Comparison of ENCODE assay signal across 2 cellular contexts in the genomic region with DNA sequence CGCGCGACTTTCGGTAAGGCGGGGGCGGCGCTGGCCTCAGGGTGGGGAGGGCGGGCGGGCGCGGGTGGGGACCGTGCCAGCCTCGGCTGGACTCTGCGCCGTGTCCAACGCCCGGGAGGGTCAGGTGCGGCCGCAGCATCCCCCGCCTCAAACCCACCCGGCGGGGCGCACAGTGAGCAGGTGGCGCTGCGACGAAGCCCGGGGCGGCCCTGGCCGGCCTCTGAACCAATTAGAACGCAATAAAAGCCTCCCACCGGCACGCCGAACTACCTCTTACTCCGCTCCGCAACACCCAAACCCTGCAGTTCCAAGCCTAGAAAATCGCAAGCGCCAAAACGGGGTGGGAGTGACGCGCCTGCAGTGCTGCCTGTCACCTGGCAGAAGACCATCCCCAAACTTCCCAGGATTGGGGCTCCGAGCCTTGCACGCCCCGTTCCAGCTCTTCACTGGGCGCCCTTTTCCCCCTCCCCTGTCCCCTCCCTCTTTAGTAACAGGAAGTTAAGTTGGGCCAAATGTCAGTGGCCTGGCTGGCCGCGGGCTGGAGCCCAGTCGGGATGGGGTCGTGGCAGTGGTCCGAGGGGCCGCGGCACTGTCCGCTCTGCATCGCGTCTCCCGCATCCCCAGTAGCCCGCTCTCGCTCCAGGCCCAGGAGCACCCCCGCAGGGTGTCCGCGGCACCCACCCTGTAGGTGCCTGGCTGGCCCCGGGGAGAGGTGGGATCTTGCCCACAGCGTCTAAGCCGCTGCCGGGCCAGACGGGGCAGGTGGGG.
TF ChIP-seq lines count a peak whose summit lies in the region.

No MANE protein-coding gene starts in this region.

TF ChIP-seq in SK-N-SH, 30 proteins besides CTCF, POLR2A, EP300 and RAD21 (continued from another document):
- TF ChIP-seq POLR2AphosphoS5 (IDR thresholded peaks at IDR 0.05; ENCODE audit: low read depth, low read length) (peak; percentile 10; the same call in 1 of the 2 replicates), TEAD4 (IDR thresholded peaks at IDR 0.05; ENCODE audit: borderline replicate concordance, insufficient read depth) (no peak), FOSL2 (IDR thresholded peaks at IDR 0.05; ENCODE audit: borderline replicate concordance, low read depth) (no peak), SIN3A (IDR thresholded peaks at IDR 0.05; ENCODE audit: borderline replicate concordance, low read depth, low read length) (0 out of 2 replicates have a peak, but pooled peaks have one; percentile 17), CHD2 (IDR thresholded peaks at IDR 0.05; ENCODE audit: low read length, partially characterized antibody) (no peak), GABPA (IDR thresholded peaks at IDR 0.05; ENCODE audit: low read depth) (no peak)

TF ChIP-seq in HepG2, 621 proteins besides CTCF, POLR2A, EP300 and RAD21 (continued from another document and continues in another):
- no peak for TF ChIP-seq ZNF549 (CRISPR knock-in tag; IDR thresholded peaks at IDR 0.05)
- TF ChIP-seq ZNF3 (CRISPR knock-in tag; IDR thresholded peaks at IDR 0.05): no peak
- no peak for TF ChIP-seq KDM6A (CRISPR knock-in tag; IDR thresholded peaks at IDR 0.05; ENCODE audit: low read depth)
- TF ChIP-seq ZBTB7A (CRISPR knock-in tag; IDR thresholded peaks at IDR 0.05): no peak
- no peak for TF ChIP-seq SIN3A (IDR thresholded peaks at IDR 0.05; ENCODE audit: borderline replicate concordance, low read depth, low read length)
- no peak for TF ChIP-seq SYNCRIP (IDR thresholded peaks at IDR 0.05; ENCODE audit: insufficient read depth, low read depth, low read length)
- TF ChIP-seq ZNF547 (CRISPR knock-in tag; IDR thresholded peaks at IDR 0.05): 0 out of 2 replicates have a peak, but pooled peaks have one; percentile 24
- TF ChIP-seq SPEN (CRISPR knock-in tag; IDR thresholded peaks at IDR 0.05; ENCODE audit: low read depth): no peak
- no peak for TF ChIP-seq PPARG (CRISPR knock-in tag; conservative IDR thresholded peaks at IDR 0.05)
- TF ChIP-seq PAX8 (CRISPR knock-in tag; IDR thresholded peaks at IDR 0.05; ENCODE audit: borderline replicate concordance): no peak
- TF ChIP-seq, protein P1, sequence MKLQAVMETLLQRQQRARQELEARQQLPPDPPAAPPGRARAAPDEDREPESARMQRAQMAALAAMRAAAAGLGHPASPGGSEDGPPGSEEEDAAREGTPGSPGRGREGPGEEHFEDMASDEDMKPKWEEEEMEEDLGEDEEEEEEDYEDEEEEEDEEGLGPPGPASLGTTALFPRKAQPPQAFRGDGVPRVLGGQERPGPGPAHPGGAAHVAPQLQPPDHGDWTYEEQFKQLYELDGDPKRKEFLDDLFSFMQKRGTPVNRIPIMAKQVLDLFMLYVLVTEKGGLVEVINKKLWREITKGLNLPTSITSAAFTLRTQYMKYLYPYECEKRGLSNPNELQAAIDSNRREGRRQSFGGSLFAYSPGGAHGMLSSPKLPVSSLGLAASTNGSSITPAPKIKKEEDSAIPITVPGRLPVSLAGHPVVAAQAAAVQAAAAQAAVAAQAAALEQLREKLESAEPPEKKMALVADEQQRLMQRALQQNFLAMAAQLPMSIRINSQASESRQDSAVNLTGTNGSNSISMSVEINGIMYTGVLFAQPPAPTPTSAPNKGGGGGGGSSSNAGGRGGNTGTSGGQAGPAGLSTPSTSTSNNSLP (IDR thresholded peaks at IDR 0.05; ENCODE audit: low read depth, low read length): no peak
- TF ChIP-seq, protein P2, sequence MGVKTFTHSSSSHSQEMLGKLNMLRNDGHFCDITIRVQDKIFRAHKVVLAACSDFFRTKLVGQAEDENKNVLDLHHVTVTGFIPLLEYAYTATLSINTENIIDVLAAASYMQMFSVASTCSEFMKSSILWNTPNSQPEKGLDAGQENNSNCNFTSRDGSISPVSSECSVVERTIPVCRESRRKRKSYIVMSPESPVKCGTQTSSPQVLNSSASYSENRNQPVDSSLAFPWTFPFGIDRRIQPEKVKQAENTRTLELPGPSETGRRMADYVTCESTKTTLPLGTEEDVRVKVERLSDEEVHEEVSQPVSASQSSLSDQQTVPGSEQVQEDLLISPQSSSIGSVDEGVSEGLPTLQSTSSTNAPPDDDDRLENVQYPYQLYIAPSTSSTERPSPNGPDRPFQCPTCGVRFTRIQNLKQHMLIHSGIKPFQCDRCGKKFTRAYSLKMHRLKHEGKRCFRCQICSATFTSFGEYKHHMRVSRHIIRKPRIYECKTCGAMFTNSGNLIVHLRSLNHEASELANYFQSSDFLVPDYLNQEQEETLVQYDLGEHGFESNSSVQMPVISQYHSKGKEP (CRISPR knock-in tag; IDR thresholded peaks at IDR 0.05): no peak
- TF ChIP-seq TP53 (CRISPR knock-in tag; conservative IDR thresholded peaks at IDR 0.05): no peak
- TF ChIP-seq, protein P3, sequence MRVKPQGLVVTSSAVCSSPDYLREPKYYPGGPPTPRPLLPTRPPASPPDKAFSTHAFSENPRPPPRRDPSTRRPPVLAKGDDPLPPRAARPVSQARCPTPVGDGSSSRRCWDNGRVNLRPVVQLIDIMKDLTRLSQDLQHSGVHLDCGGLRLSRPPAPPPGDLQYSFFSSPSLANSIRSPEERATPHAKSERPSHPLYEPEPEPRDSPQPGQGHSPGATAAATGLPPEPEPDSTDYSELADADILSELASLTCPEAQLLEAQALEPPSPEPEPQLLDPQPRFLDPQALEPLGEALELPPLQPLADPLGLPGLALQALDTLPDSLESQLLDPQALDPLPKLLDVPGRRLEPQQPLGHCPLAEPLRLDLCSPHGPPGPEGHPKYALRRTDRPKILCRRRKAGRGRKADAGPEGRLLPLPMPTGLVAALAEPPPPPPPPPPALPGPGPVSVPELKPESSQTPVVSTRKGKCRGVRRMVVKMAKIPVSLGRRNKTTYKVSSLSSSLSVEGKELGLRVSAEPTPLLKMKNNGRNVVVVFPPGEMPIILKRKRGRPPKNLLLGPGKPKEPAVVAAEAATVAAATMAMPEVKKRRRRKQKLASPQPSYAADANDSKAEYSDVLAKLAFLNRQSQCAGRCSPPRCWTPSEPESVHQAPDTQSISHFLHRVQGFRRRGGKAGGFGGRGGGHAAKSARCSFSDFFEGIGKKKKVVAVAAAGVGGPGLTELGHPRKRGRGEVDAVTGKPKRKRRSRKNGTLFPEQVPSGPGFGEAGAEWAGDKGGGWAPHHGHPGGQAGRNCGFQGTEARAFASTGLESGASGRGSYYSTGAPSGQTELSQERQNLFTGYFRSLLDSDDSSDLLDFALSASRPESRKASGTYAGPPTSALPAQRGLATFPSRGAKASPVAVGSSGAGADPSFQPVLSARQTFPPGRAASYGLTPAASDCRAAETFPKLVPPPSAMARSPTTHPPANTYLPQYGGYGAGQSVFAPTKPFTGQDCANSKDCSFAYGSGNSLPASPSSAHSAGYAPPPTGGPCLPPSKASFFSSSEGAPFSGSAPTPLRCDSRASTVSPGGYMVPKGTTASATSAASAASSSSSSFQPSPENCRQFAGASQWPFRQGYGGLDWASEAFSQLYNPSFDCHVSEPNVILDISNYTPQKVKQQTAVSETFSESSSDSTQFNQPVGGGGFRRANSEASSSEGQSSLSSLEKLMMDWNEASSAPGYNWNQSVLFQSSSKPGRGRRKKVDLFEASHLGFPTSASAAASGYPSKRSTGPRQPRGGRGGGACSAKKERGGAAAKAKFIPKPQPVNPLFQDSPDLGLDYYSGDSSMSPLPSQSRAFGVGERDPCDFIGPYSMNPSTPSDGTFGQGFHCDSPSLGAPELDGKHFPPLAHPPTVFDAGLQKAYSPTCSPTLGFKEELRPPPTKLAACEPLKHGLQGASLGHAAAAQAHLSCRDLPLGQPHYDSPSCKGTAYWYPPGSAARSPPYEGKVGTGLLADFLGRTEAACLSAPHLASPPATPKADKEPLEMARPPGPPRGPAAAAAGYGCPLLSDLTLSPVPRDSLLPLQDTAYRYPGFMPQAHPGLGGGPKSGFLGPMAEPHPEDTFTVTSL (CRISPR knock-in tag; IDR thresholded peaks at IDR 0.05; ENCODE audit: borderline replicate concordance): no peak
- TF ChIP-seq JUNB (CRISPR knock-in tag; IDR thresholded peaks at IDR 0.05; ENCODE audit: borderline replicate concordance): no peak
- no peak for TF ChIP-seq CAMTA2 (CRISPR knock-in tag; IDR thresholded peaks at IDR 0.05; ENCODE audit: borderline replicate concordance)
- TF ChIP-seq ZFY (CRISPR knock-in tag; IDR thresholded peaks at IDR 0.05): peak; percentile 13; the same call in 1 of the 2 replicates
- TF ChIP-seq, protein P4, sequence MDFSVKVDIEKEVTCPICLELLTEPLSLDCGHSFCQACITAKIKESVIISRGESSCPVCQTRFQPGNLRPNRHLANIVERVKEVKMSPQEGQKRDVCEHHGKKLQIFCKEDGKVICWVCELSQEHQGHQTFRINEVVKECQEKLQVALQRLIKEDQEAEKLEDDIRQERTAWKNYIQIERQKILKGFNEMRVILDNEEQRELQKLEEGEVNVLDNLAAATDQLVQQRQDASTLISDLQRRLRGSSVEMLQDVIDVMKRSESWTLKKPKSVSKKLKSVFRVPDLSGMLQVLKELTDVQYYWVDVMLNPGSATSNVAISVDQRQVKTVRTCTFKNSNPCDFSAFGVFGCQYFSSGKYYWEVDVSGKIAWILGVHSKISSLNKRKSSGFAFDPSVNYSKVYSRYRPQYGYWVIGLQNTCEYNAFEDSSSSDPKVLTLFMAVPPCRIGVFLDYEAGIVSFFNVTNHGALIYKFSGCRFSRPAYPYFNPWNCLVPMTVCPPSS (IDR thresholded peaks at IDR 0.05): no peak
- TF ChIP-seq, protein P5, sequence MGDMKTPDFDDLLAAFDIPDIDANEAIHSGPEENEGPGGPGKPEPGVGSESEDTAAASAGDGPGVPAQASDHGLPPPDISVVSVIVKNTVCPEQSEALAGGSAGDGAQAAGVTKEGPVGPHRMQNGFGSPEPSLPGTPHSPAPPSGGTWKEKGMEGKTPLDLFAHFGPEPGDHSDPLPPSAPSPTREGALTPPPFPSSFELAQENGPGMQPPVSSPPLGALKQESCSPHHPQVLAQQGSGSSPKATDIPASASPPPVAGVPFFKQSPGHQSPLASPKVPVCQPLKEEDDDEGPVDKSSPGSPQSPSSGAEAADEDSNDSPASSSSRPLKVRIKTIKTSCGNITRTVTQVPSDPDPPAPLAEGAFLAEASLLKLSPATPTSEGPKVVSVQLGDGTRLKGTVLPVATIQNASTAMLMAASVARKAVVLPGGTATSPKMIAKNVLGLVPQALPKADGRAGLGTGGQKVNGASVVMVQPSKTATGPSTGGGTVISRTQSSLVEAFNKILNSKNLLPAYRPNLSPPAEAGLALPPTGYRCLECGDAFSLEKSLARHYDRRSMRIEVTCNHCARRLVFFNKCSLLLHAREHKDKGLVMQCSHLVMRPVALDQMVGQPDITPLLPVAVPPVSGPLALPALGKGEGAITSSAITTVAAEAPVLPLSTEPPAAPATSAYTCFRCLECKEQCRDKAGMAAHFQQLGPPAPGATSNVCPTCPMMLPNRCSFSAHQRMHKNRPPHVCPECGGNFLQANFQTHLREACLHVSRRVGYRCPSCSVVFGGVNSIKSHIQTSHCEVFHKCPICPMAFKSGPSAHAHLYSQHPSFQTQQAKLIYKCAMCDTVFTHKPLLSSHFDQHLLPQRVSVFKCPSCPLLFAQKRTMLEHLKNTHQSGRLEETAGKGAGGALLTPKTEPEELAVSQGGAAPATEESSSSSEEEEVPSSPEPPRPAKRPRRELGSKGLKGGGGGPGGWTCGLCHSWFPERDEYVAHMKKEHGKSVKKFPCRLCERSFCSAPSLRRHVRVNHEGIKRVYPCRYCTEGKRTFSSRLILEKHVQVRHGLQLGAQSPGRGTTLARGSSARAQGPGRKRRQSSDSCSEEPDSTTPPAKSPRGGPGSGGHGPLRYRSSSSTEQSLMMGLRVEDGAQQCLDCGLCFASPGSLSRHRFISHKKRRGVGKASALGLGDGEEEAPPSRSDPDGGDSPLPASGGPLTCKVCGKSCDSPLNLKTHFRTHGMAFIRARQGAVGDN (CRISPR knock-in tag; IDR thresholded peaks at IDR 0.05): peak; percentile 46
- TF ChIP-seq, protein P6, sequence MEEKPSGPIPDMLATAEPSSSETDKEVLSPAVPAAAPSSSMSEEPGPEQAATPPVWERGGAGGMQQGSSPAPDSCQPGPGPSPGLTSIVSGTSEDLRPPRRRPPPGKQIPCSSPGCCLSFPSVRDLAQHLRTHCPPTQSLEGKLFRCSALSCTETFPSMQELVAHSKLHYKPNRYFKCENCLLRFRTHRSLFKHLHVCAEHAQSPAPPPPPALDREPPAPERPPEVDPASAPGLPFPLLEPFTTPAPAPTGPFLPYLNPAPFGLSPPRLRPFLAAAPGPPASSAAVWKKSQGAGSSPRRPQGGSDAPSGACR (CRISPR knock-in tag; IDR thresholded peaks at IDR 0.05): no peak
- no peak for TF ChIP-seq RBM39 (IDR thresholded peaks at IDR 0.05; ENCODE audit: low read depth, low read length, poor library complexity, severe bottlenecking)
- TF ChIP-seq KLF6 (CRISPR knock-in tag; IDR thresholded peaks at IDR 0.05): no peak
- TF ChIP-seq ZNF563 (CRISPR knock-in tag; IDR thresholded peaks at IDR 0.05): no peak
- TF ChIP-seq ZNF773 (CRISPR knock-in tag; IDR thresholded peaks at IDR 0.05; ENCODE audit: borderline replicate concordance): no peak
- TF ChIP-seq, protein P7, sequence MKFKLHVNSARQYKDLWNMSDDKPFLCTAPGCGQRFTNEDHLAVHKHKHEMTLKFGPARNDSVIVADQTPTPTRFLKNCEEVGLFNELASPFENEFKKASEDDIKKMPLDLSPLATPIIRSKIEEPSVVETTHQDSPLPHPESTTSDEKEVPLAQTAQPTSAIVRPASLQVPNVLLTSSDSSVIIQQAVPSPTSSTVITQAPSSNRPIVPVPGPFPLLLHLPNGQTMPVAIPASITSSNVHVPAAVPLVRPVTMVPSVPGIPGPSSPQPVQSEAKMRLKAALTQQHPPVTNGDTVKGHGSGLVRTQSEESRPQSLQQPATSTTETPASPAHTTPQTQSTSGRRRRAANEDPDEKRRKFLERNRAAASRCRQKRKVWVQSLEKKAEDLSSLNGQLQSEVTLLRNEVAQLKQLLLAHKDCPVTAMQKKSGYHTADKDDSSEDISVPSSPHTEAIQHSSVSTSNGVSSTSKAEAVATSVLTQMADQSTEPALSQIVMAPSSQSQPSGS (CRISPR knock-in tag; IDR thresholded peaks at IDR 0.05): no peak
- no peak for TF ChIP-seq ZNF703 (CRISPR knock-in tag; IDR thresholded peaks at IDR 0.05; ENCODE audit: borderline replicate concordance)
